1 cellular context compared by ENCODE assay signal in genomic region chr10:44898665-44899064, GRCh38.
TF ChIP-seq lines count a peak whose summit lies in the region.

No MANE protein-coding gene starts in this region.

TF ChIP-seq in GM23338, 12 proteins besides CTCF, POLR2A, EP300 and RAD21 (continued from another document):
- TF ChIP-seq, protein P1, sequence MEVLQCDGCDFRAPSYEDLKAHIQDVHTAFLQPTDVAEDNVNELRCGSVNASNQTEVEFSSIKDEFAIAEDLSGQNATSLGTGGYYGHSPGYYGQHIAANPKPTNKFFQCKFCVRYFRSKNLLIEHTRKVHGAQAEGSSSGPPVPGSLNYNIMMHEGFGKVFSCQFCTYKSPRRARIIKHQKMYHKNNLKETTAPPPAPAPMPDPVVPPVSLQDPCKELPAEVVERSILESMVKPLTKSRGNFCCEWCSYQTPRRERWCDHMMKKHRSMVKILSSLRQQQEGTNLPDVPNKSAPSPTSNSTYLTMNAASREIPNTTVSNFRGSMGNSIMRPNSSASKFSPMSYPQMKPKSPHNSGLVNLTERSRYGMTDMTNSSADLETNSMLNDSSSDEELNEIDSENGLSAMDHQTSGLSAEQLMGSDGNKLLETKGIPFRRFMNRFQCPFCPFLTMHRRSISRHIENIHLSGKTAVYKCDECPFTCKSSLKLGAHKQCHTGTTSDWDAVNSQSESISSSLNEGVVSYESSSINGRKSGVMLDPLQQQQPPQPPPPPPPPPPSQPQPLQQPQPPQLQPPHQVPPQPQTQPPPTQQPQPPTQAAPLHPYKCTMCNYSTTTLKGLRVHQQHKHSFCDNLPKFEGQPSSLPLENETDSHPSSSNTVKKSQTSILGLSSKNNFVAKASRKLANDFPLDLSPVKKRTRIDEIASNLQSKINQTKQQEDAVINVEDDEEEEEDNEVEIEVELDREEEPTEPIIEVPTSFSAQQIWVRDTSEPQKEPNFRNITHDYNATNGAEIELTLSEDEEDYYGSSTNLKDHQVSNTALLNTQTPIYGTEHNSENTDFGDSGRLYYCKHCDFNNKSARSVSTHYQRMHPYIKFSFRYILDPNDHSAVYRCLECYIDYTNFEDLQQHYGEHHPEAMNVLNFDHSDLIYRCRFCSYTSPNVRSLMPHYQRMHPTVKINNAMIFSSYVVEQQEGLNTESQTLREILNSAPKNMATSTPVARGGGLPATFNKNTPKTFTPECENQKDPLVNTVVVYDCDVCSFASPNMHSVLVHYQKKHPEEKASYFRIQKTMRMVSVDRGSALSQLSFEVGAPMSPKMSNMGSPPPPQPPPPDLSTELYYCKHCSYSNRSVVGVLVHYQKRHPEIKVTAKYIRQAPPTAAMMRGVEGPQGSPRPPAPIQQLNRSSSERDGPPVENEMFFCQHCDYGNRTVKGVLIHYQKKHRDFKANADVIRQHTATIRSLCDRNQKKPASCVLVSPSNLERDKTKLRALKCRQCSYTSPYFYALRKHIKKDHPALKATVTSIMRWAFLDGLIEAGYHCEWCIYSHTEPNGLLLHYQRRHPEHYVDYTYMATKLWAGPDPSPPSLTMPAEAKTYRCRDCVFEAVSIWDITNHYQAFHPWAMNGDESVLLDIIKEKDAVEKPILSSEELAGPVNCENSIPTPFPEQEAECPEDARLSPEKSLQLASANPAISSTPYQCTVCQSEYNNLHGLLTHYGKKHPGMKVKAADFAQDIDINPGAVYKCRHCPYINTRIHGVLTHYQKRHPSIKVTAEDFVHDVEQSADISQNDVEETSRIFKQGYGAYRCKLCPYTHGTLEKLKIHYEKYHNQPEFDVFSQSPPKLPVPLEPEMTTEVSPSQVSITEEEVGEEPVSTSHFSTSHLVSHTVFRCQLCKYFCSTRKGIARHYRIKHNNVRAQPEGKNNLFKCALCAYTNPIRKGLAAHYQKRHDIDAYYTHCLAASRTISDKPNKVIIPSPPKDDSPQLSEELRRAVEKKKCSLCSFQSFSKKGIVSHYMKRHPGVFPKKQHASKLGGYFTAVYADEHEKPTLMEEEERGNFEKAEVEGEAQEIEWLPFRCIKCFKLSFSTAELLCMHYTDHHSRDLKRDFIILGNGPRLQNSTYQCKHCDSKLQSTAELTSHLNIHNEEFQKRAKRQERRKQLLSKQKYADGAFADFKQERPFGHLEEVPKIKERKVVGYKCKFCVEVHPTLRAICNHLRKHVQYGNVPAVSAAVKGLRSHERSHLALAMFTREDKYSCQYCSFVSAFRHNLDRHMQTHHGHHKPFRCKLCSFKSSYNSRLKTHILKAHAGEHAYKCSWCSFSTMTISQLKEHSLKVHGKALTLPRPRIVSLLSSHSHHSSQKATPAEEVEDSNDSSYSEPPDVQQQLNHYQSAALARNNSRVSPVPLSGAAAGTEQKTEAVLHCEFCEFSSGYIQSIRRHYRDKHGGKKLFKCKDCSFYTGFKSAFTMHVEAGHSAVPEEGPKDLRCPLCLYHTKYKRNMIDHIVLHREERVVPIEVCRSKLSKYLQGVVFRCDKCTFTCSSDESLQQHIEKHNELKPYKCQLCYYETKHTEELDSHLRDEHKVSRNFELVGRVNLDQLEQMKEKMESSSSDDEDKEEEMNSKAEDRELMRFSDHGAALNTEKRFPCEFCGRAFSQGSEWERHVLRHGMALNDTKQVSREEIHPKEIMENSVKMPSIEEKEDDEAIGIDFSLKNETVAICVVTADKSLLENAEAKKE (CRISPR knock-in tag; IDR thresholded peaks at IDR 0.05), result no peak
- TF ChIP-seq ZNF331 (CRISPR knock-in tag; IDR thresholded peaks at IDR 0.05; ENCODE audit: low read depth) (no peak), CREB1 (CRISPR knock-in tag; IDR thresholded peaks at IDR 0.05; ENCODE audit: low read depth) (no peak), REST (IDR thresholded peaks at IDR 0.05; ENCODE audit: unreplicated experiment) (no peak), EZH2phosphoT487 (IDR thresholded peaks at IDR 0.05; ENCODE audit: unreplicated experiment) (no peak)
